ENCODE assay signal across 1 cellular context in genomic region chr2:216715575-216715974, GRCh38. TPM values are rescaled to one million over a fixed set of nuclear protein-coding genes. Genes with fewer than 3 reads are reported as not detected.
"Had no signal": no experiment of that assay in that cellular context is flagged by ENCODE, and none has a peak within 500 bp of the region (broad histone marks: within the 10 kb centered on the region; RNA-seq: fewer than 3 reads in every experiment).

No MANE protein-coding gene starts in this region.

RNA-seq across cellular contexts. Expression of gene IGFBP5, which starts 20.2 kb away (rescaled TPM):
- total RNA-seq: natural killer cell had no signal
